Comparison of ENCODE assay signal across 17 cellular contexts in the genomic region with DNA sequence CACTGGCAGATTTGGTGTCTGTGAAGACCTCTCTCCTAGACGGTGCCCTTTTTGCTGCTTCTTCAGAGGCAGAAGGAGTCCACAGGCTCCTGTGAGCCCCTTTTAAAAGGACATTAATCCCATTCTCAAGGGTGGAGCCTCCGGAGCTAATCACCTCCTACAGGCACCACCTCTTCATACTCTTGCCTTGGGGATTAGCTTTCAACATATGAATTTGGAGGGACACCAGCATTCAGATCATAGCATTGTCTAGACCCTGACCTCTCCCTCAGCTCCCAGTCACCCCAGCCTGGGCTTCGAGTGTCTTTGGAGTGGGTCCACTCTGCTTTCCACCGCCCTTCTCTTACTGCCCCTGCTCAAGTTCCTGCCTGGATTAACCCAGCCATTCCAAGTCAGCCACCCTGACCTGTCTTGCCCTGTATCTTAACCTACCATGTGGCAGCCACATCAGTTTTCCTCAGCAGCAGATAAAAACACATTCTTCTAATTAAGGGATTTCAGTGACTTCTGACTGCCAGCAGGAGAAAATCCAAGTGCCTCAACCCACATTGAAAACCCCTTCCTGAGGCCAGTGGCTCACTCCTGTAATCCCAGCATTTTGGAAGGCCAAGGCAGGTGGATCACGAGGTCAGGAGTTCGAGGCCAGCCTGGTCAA.
"Had no signal": no experiment of that assay in that cellular context is flagged by ENCODE, and none has a peak within 500 bp of the region (broad histone marks: within the 10 kb centered on the region; RNA-seq: fewer than 3 reads in every experiment).

No MANE protein-coding gene starts in this region.

- H3K36me3 ChIP-seq: brain microvascular endothelial cell, neutrophil, tibial nerve, uterus had no signal

- H3K27me3 ChIP-seq: brain microvascular endothelial cell, neutrophil, tibial nerve, uterus had no signal

- ATAC-seq: activated T-cell treated with anti-CD3 and anti-CD28 coated beads, Interleukin-2, amount 50 U/mL, for 72 hours had no signal

- H3K4me3 Mint-ChIP-seq: activated naive CD8-positive, alpha-beta T cell treated with anti-CD3 and anti-CD28 coated beads, Interleukin-2, amount 10 ng/mL, durations not matched to agents 7 days and 5 days had no signal

- H3K9me3 Mint-ChIP-seq: activated naive CD8-positive, alpha-beta T cell treated with anti-CD3 and anti-CD28 coated beads, Interleukin-2, amount 10 ng/mL, durations not matched to agents 7 days and 5 days; activated T-cell treated with anti-CD3 and anti-CD28 coated beads, Interleukin-2, amount 50 U/mL, for 72 hours; central memory CD8-positive, alpha-beta T cell had no signal

- H3K27me3 Mint-ChIP-seq: activated naive CD8-positive, alpha-beta T cell treated with anti-CD3 and anti-CD28 coated beads, Interleukin-2, amount 10 ng/mL, durations not matched to agents 7 days and 5 days; central memory CD8-positive, alpha-beta T cell had no signal

- DNase-seq: activated CD4-positive, alpha-beta T cell treated with anti-CD3 and anti-CD28 coated beads, Interleukin-2, amount 50 U/mL, for 48 hours; activated naive CD4-positive, alpha-beta T cell; activated T-cell treated with anti-CD3 and anti-CD28 coated beads, Interleukin-2, amount 50 U/mL, for 72 hours; brain microvascular endothelial cell; effector CD4-positive, alpha-beta T cell; foreskin melanocyte; retina; stimulated activated CD4-positive, alpha-beta T cell treated with anti-CD3 and anti-CD28 coated beads, Interleukin-2, amount 100 ng/mL, for 48 hours; stimulated activated naive CD4-positive, alpha-beta T cell; SW 1271; uterus had no signal

- H3K4me1 ChIP-seq: uterus had no signal

- H3K9me3 ChIP-seq: neutrophil, tibial nerve, uterus had no signal

- H3K27ac ChIP-seq: brain microvascular endothelial cell, coronary artery, parathyroid adenoma, tibial nerve, uterus had no signal

- H3K4me3 ChIP-seq: coronary artery, tibial nerve, uterus had no signal

- H3K27ac Mint-ChIP-seq: activated naive CD8-positive, alpha-beta T cell treated with anti-CD3 and anti-CD28 coated beads, Interleukin-2, amount 10 ng/mL, durations not matched to agents 7 days and 5 days; activated T-cell treated with anti-CD3 and anti-CD28 coated beads, Interleukin-2, amount 50 U/mL, for 72 hours had no signal

- H3K36me3 Mint-ChIP-seq: activated naive CD8-positive, alpha-beta T cell treated with anti-CD3 and anti-CD28 coated beads, Interleukin-2, amount 10 ng/mL, durations not matched to agents 7 days and 5 days had no signal
